Comparison of ENCODE assay signal across 8 cellular contexts in the genomic region with DNA sequence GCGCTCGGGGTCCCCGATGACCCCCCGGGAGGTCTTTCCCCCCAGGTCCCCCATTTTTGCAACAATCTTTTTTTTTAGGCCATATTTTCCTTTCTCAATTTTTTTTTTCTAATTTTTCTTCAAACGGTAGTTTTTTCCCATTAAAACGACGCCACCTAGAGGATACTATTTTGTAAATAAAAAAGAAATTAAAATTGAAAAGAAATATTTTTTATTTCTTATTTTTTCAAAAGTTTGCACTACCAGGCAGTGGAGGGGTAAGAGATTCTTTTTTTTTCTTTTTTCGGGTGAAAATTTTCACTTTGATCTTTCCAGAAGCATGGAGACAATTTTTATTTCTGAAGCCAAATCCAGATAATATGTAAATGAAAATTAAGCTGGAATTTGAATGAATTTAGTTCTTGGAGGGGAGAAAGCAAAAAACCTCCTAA.
DNase-seq lines count a peak whose midpoint lies in the region; ATAC-seq and TF ChIP-seq lines count a peak whose summit lies in the region.

No MANE protein-coding gene starts in this region.

- H3K4me1 ChIP-seq in muscle layer of duodenum (ENCODE audit: control insufficient read depth in 1 of 2, insufficient read depth in 2 of 2, low read length in 2 of 2), result peaks cover 0 to 3% of the 10 kb centered on the region in 2 donors

- H3K27ac ChIP-seq in coronary artery (peak overlapping the region; percentile 76 to 84), muscle layer of duodenum (ENCODE audit: low read length) (no peak overlapping the region)

- ATAC-seq in GM19452 (IDR thresholded peaks at IDR 0.05; ENCODE audit: unreplicated experiment), result no peak

- H3K9me3 ChIP-seq in muscle layer of duodenum (ENCODE audit: control insufficient read depth in 1 of 2, low read length in 2 of 2), result no peaks in the 10 kb centered on the region

- DNase-seq in NCI-H2196 (lab: John Stamatoyannopoulos, UW; ENCODE audit: unreplicated experiment), result peak; percentile 28
- no peak for DNase-seq in NCI-H2196 treated with DMSO at 0.1 percent for 48 hours (lab: John Stamatoyannopoulos, UW; ENCODE audit: unreplicated experiment)
- DNase-seq in NCI-H2171 treated with DMSO at 0.1 percent for 48 hours (lab: John Stamatoyannopoulos, UW), result peak; percentile 72
- no peak for DNase-seq in coronary artery (ENCODE audit: low spot score)
- no peak for DNase-seq in COR-L47 (lab: John Stamatoyannopoulos, UW)
- DNase-seq in NCI-H2029 (lab: John Stamatoyannopoulos, UW), result no peak

- peak overlapping the region; percentile 99 for H3K4me3 ChIP-seq in coronary artery
- peak overlapping the region; percentile 53 to 90 for H3K4me3 ChIP-seq in muscle layer of duodenum (ENCODE audit: low read depth in 1 of 2, low read length in 2 of 2)

- no peaks in the 10 kb centered on the region for H3K27me3 ChIP-seq in muscle layer of duodenum (ENCODE audit: low read depth, low read length)

- H3K36me3 ChIP-seq in muscle layer of duodenum (ENCODE audit: control insufficient read depth in 1 of 2, insufficient read depth in 2 of 2, low read length in 2 of 2), result no peaks in the 10 kb centered on the region

- no peak for TF ChIP-seq CTCF in coronary artery (IDR thresholded peaks at IDR 0.05)

Comparison
In these comparisons a context has a peak if more than half of its experiments do, and no peak if none do; other contexts are left out.
1. DNase-seq: peak in NCI-H2196 (single experiment) and NCI-H2171 treated with DMSO at 0.1 percent for 48 hours (single experiment); none in NCI-H2196 treated with DMSO at 0.1 percent for 48 hours (single experiment), coronary artery (single experiment), COR-L47 (single experiment) and NCI-H2029 (single experiment).